ENCODE assay signal across 8 cellular contexts in genomic region chr3:184513276-184514150, GRCh38. TPM values are rescaled to one million over a fixed set of nuclear protein-coding genes. Genes with fewer than 3 reads are reported as not detected.
DNase-seq lines count a peak whose midpoint lies in the region; ATAC-seq and TF ChIP-seq lines count a peak whose summit lies in the region.

No MANE protein-coding gene starts in this region.

- no peaks in the 10 kb centered on the region for H3K79me2 ChIP-seq in neural cell (replicated peaks; ENCODE audit: insufficient read depth, low read length)

- no peaks in the 10 kb centered on the region for H3K36me3 ChIP-seq in neural cell (ENCODE audit: insufficient read depth, low read length)

- H3K9me3 ChIP-seq in neural cell (ENCODE audit: low read length): no peaks in the 10 kb centered on the region

- peak; percentile 87 for TF ChIP-seq CTCF in LNCAP (IDR thresholded peaks at IDR 0.05)
- TF ChIP-seq CTCF in fibroblast of villous mesenchyme (IDR thresholded peaks at IDR 0.05; ENCODE audit: insufficient read depth, low read depth, low read length): peak; percentile 79
- TF ChIP-seq CTCF in neural cell (IDR thresholded peaks at IDR 0.05; ENCODE audit: poor library complexity, severe bottlenecking): peak; percentile 75

- no peaks in the 10 kb centered on the region for H3F3A ChIP-seq in neural cell (ENCODE audit: insufficient read depth, low read length, poor library complexity, severe bottlenecking)

- no peak overlapping the region for H3K4me2 ChIP-seq in neural cell (ENCODE audit: low read length)

- peak overlapping the region; percentile 46 for H3K4me3 ChIP-seq in fibroblast of villous mesenchyme (ENCODE audit: low read depth, low read length)
- H3K4me3 ChIP-seq in neural cell (ENCODE audit: low read length): peak overlapping the region; percentile 60

- no peaks in the 10 kb centered on the region for H3K9me3 Mint-ChIP-seq in activated T-helper 2 cell treated with anti-CD3 and anti-CD28 coated beads, Interferon-gamma antibody, Interleukin-2, Interleukin-4, amounts not matched to agents 10 μg/mL and 5 μg/mL and 100 μg/mL, durations not matched to agents 14 hours and 24 hours and 36 hours

- peak; percentile 68 for TF ChIP-seq RAD21 in neural cell (conservative IDR thresholded peaks at IDR 0.05)

- no peak for TF ChIP-seq EP300 in neural cell (conservative IDR thresholded peaks at IDR 0.05; ENCODE audit: poor library complexity, severe bottlenecking)

- H3K27me3 ChIP-seq in neural cell (ENCODE audit: insufficient read depth, low read depth, low read length): peaks cover 35% of the 10 kb centered on the region

- H3K27me3 Mint-ChIP-seq in activated T-helper 2 cell treated with anti-CD3 and anti-CD28 coated beads, Interferon-gamma antibody, Interleukin-2, Interleukin-4, amounts not matched to agents 10 μg/mL and 5 μg/mL and 100 μg/mL, durations not matched to agents 14 hours and 24 hours and 36 hours (ENCODE audit: low read depth): peaks cover 73% of the 10 kb centered on the region

- no peak overlapping the region for H2AFZ ChIP-seq in neural cell (ENCODE audit: low read depth, low read length)

- H4K20me1 ChIP-seq in neural cell (ENCODE audit: insufficient read depth): no peaks in the 10 kb centered on the region

- peak; percentile 92 for ATAC-seq in GM21723 (IDR thresholded peaks at IDR 0.05; ENCODE audit: unreplicated experiment)

- DNase-seq in COLO668 (lab: John Stamatoyannopoulos, UW; ENCODE audit: unreplicated experiment): peak; percentile 76
- peak; percentile 68 for DNase-seq in RPMI7951 (ENCODE audit: low read depth)
- DNase-seq in activated T-helper 2 cell treated with anti-CD3 and anti-CD28 coated beads, Interferon-gamma antibody, Interleukin-2, Interleukin-4, amounts not matched to agents 10 μg/mL and 5 μg/mL and 100 μg/mL, durations not matched to agents 14 hours and 24 hours and 36 hours (ENCODE audit: low spot score): peak; percentile 75
- peak; percentile 76 for DNase-seq in fibroblast of villous mesenchyme (ENCODE audit: low read depth)
- DNase-seq in stimulated activated naive CD4-positive, alpha-beta T cell treated with Interleukin-2 at 50 U/mL for 16 hours (lab: John Stamatoyannopoulos, UW): peak; percentile 77

- no peak overlapping the region for H3K27ac Mint-ChIP-seq in activated T-helper 2 cell treated with anti-CD3 and anti-CD28 coated beads, Interferon-gamma antibody, Interleukin-2, Interleukin-4, amounts not matched to agents 10 μg/mL and 5 μg/mL and 100 μg/mL, durations not matched to agents 14 hours and 24 hours and 36 hours

- no peak overlapping the region for H3K9ac ChIP-seq in neural cell (ENCODE audit: low read length)

- intact Hi-C loops in activated T-helper 2 cell treated with anti-CD3 and anti-CD28 coated beads, Interferon-gamma antibody, Interleukin-2, Interleukin-4, amounts not matched to agents 10 μg/mL and 5 μg/mL and 100 μg/mL, durations not matched to agents 14 hours and 24 hours and 36 hours (cut with micrococcal nuclease): loop anchor here (1.0 to 5.0 kb wide), 4 partner anchors 28 to 142 kb away; no protein-coding TSS in a partner anchor

- no peaks in the 10 kb centered on the region for H3K9me2 ChIP-seq in neural cell (ENCODE audit: insufficient read depth, low read length)

- no peaks in the 10 kb centered on the region for H3K36me3 Mint-ChIP-seq in activated T-helper 2 cell treated with anti-CD3 and anti-CD28 coated beads, Interferon-gamma antibody, Interleukin-2, Interleukin-4, amounts not matched to agents 10 μg/mL and 5 μg/mL and 100 μg/mL, durations not matched to agents 14 hours and 24 hours and 36 hours (ENCODE audit: low read depth)

- H3K27ac ChIP-seq in neural cell (ENCODE audit: low read length): no peak overlapping the region

- peaks cover 12% of the 10 kb centered on the region for H3K4me1 Mint-ChIP-seq in activated T-helper 2 cell treated with anti-CD3 and anti-CD28 coated beads, Interferon-gamma antibody, Interleukin-2, Interleukin-4, amounts not matched to agents 10 μg/mL and 5 μg/mL and 100 μg/mL, durations not matched to agents 14 hours and 24 hours and 36 hours (ENCODE audit: low read depth)

- peak overlapping the region; percentile 57 for H3K4me3 Mint-ChIP-seq in activated T-helper 2 cell treated with anti-CD3 and anti-CD28 coated beads, Interferon-gamma antibody, Interleukin-2, Interleukin-4, amounts not matched to agents 10 μg/mL and 5 μg/mL and 100 μg/mL, durations not matched to agents 14 hours and 24 hours and 36 hours (ENCODE audit: low read depth)

TF ChIP-seq in neural cell, 6 proteins besides CTCF, POLR2A, EP300 and RAD21:
- TF ChIP-seq REST (IDR thresholded peaks at IDR 0.05; ENCODE audit: borderline replicate concordance) (no peak), SMC3 (conservative IDR thresholded peaks at IDR 0.05; ENCODE audit: poor library complexity) (peak; percentile 69)

RNA-seq across cellular contexts. Expression of gene EPHB3, which starts 48.1 kb away (rescaled TPM):
- 4.0 and 5.5 TPM in 2 replicates for total RNA-seq in RPMI7951 (2014; rRNA removed; shearing (Covaris generic))
- not detected in 2 replicates for total RNA-seq in activated T-helper 2 cell treated with anti-CD3 and anti-CD28 coated beads, Interferon-gamma antibody, Interleukin-2, Interleukin-4, amounts not matched to agents 10 μg/mL and 5 μg/mL and 100 μg/mL, durations not matched to agents 14 hours and 24 hours and 36 hours
- total RNA-seq in fibroblast of villous mesenchyme: 2.2 and 3.5 TPM in 2 replicates
- polyA plus RNA-seq in neural cell: 4.3 and 5.9 TPM in 2 replicates
- polyA minus RNA-seq in neural cell: 6.6 and 8.1 TPM in 2 replicates
